In genomic region chr21:17512245-17513213, GRCh38 we compare ENCODE assay signal across 1 cellular context.
TF ChIP-seq lines count a peak whose summit lies in the region.

Gene CXADR, plus strand, starts transcription at chr21:17513043. Its CDS starts 87 bp downstream, at chr21:17513130.

TF ChIP-seq in HepG2, 621 proteins besides CTCF, POLR2A, EP300 and RAD21 (continued from another document and continues in another):
- TF ChIP-seq E2F5 (CRISPR knock-in tag; conservative IDR thresholded peaks at IDR 0.05) (0 out of 2 replicates have a peak, but pooled peaks have one; percentile 22), RFX1 (IDR thresholded peaks at IDR 0.05) (peak; percentile 95), HNRNPH1 (optimal IDR thresholded peaks at IDR 0.05; ENCODE audit: low read depth, low read length) (peak; percentile 40), ZBTB1 (CRISPR knock-in tag; IDR thresholded peaks at IDR 0.05; ENCODE audit: borderline replicate concordance) (no peak), SP4 (CRISPR knock-in tag; IDR thresholded peaks at IDR 0.05) (peak; percentile 49), ZIK1 (CRISPR knock-in tag; IDR thresholded peaks at IDR 0.05; ENCODE audit: borderline replicate concordance, low read depth) (peak; percentile 65; the same call in 1 of the 2 replicates), MXD1 (CRISPR knock-in tag; IDR thresholded peaks at IDR 0.05) (peak; percentile 73; the same call in 1 of the 2 replicates), POLR2AphosphoS2 (IDR thresholded peaks at IDR 0.05; ENCODE audit: low read depth, low read length) (no peak), ZNF383 (CRISPR knock-in tag; IDR thresholded peaks at IDR 0.05; ENCODE audit: borderline replicate concordance) (no peak), ZNF780A (CRISPR knock-in tag; IDR thresholded peaks at IDR 0.05) (no peak), ZSCAN30 (CRISPR knock-in tag; IDR thresholded peaks at IDR 0.05) (no peak), SRY (CRISPR knock-in tag; IDR thresholded peaks at IDR 0.05) (no peak), RFX5 (IDR thresholded peaks at IDR 0.05; ENCODE audit: low read depth, low read length) (peak; percentile 61), ZFY (CRISPR knock-in tag; IDR thresholded peaks at IDR 0.05) (peak; percentile 53; the same call in 1 of the 2 replicates), ZNF546 (CRISPR knock-in tag; conservative IDR thresholded peaks at IDR 0.05) (no peak; the same call in 1 of the 2 replicates), PRDM4 (CRISPR knock-in tag; IDR thresholded peaks at IDR 0.05; ENCODE audit: borderline replicate concordance) (no peak), ATRX (CRISPR knock-in tag; IDR thresholded peaks at IDR 0.05; ENCODE audit: borderline replicate concordance) (no peak), MIXL1 (CRISPR knock-in tag; IDR thresholded peaks at IDR 0.05) (0 out of 2 replicates have a peak, but pooled peaks have one; percentile 11), ZNF451 (CRISPR knock-in tag; IDR thresholded peaks at IDR 0.05) (no peak), RELA (CRISPR knock-in tag; IDR thresholded peaks at IDR 0.05) (0 out of 2 replicates have a peak, but pooled peaks have one; percentile 28), TFE3 (CRISPR knock-in tag; IDR thresholded peaks at IDR 0.05) (peak; percentile 83), ZNF879 (CRISPR knock-in tag; IDR thresholded peaks at IDR 0.05) (0 out of 2 replicates have a peak, but pooled peaks have one; percentile 50), NFKBIZ (CRISPR knock-in tag; IDR thresholded peaks at IDR 0.05) (0 out of 2 replicates have a peak, but pooled peaks have one; percentile 10), SP2 (CRISPR knock-in tag; IDR thresholded peaks at IDR 0.05) (peak; percentile 57), ZNF558 (CRISPR knock-in tag; IDR thresholded peaks at IDR 0.05; ENCODE audit: borderline replicate concordance) (peak; percentile 78; the same call in 1 of the 2 replicates), ZNF276 (CRISPR knock-in tag; IDR thresholded peaks at IDR 0.05; ENCODE audit: low read depth) (no peak), NFE2 (CRISPR knock-in tag; IDR thresholded peaks at IDR 0.05) (no peak), HIVEP1 (CRISPR knock-in tag; IDR thresholded peaks at IDR 0.05) (peak; percentile 49; the same call in 1 of the 2 replicates), ZNF232 (CRISPR knock-in tag; IDR thresholded peaks at IDR 0.05; ENCODE audit: borderline replicate concordance) (peak; percentile 30; the same call in 1 of the 2 replicates), UBTF (CRISPR knock-in tag; IDR thresholded peaks at IDR 0.05) (peak; percentile 69), KDM5A (IDR thresholded peaks at IDR 0.05; ENCODE audit: borderline replicate concordance, low read length) (peak; percentile 13; the same call in 1 of the 2 replicates), ELF1 (CRISPR knock-in tag; IDR thresholded peaks at IDR 0.05) (no peak), RAD51 (IDR thresholded peaks at IDR 0.05; ENCODE audit: borderline replicate concordance) (no peak), SOX5 (CRISPR knock-in tag; IDR thresholded peaks at IDR 0.05; ENCODE audit: borderline replicate concordance) (peak; percentile 69), KLF6 (CRISPR knock-in tag; IDR thresholded peaks at IDR 0.05) (no peak; the same call in 1 of the 2 replicates), ZNF737 (CRISPR knock-in tag; IDR thresholded peaks at IDR 0.05; ENCODE audit: borderline replicate concordance) (no peak), TAF15 (IDR thresholded peaks at IDR 0.05; ENCODE audit: low read depth, low read length, poor library complexity, severe bottlenecking) (peak; percentile 60)
- TF ChIP-seq, protein P1, sequence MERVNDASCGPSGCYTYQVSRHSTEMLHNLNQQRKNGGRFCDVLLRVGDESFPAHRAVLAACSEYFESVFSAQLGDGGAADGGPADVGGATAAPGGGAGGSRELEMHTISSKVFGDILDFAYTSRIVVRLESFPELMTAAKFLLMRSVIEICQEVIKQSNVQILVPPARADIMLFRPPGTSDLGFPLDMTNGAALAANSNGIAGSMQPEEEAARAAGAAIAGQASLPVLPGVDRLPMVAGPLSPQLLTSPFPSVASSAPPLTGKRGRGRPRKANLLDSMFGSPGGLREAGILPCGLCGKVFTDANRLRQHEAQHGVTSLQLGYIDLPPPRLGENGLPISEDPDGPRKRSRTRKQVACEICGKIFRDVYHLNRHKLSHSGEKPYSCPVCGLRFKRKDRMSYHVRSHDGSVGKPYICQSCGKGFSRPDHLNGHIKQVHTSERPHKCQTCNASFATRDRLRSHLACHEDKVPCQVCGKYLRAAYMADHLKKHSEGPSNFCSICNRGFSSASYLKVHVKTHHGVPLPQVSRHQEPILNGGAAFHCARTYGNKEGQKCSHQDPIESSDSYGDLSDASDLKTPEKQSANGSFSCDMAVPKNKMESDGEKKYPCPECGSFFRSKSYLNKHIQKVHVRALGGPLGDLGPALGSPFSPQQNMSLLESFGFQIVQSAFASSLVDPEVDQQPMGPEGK (CRISPR knock-in tag; IDR thresholded peaks at IDR 0.05): peak; percentile 80
- TF ChIP-seq, protein P2, sequence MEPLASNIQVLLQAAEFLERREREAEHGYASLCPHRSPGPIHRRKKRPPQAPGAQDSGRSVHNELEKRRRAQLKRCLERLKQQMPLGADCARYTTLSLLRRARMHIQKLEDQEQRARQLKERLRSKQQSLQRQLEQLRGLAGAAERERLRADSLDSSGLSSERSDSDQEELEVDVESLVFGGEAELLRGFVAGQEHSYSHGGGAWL (CRISPR knock-in tag; IDR thresholded peaks at IDR 0.05): no peak; the same call in none of the 2 replicates
- TF ChIP-seq, protein P3, sequence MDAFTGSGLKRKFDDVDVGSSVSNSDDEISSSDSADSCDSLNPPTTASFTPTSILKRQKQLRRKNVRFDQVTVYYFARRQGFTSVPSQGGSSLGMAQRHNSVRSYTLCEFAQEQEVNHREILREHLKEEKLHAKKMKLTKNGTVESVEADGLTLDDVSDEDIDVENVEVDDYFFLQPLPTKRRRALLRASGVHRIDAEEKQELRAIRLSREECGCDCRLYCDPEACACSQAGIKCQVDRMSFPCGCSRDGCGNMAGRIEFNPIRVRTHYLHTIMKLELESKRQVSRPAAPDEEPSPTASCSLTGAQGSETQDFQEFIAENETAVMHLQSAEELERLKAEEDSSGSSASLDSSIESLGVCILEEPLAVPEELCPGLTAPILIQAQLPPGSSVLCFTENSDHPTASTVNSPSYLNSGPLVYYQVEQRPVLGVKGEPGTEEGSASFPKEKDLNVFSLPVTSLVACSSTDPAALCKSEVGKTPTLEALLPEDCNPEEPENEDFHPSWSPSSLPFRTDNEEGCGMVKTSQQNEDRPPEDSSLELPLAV (CRISPR knock-in tag; conservative IDR thresholded peaks at IDR 0.05; ENCODE audit: low read depth): no peak
- TF ChIP-seq, protein P4, sequence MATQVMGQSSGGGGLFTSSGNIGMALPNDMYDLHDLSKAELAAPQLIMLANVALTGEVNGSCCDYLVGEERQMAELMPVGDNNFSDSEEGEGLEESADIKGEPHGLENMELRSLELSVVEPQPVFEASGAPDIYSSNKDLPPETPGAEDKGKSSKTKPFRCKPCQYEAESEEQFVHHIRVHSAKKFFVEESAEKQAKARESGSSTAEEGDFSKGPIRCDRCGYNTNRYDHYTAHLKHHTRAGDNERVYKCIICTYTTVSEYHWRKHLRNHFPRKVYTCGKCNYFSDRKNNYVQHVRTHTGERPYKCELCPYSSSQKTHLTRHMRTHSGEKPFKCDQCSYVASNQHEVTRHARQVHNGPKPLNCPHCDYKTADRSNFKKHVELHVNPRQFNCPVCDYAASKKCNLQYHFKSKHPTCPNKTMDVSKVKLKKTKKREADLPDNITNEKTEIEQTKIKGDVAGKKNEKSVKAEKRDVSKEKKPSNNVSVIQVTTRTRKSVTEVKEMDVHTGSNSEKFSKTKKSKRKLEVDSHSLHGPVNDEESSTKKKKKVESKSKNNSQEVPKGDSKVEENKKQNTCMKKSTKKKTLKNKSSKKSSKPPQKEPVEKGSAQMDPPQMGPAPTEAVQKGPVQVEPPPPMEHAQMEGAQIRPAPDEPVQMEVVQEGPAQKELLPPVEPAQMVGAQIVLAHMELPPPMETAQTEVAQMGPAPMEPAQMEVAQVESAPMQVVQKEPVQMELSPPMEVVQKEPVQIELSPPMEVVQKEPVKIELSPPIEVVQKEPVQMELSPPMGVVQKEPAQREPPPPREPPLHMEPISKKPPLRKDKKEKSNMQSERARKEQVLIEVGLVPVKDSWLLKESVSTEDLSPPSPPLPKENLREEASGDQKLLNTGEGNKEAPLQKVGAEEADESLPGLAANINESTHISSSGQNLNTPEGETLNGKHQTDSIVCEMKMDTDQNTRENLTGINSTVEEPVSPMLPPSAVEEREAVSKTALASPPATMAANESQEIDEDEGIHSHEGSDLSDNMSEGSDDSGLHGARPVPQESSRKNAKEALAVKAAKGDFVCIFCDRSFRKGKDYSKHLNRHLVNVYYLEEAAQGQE (IDR thresholded peaks at IDR 0.05; ENCODE audit: borderline replicate concordance in 1 of 2, low read depth in 1 of 2, low read length in 2 of 2): peak in 1 of 2 experiments; percentile 52; a peak in 1 of 4 replicates
- TF ChIP-seq, protein P5, sequence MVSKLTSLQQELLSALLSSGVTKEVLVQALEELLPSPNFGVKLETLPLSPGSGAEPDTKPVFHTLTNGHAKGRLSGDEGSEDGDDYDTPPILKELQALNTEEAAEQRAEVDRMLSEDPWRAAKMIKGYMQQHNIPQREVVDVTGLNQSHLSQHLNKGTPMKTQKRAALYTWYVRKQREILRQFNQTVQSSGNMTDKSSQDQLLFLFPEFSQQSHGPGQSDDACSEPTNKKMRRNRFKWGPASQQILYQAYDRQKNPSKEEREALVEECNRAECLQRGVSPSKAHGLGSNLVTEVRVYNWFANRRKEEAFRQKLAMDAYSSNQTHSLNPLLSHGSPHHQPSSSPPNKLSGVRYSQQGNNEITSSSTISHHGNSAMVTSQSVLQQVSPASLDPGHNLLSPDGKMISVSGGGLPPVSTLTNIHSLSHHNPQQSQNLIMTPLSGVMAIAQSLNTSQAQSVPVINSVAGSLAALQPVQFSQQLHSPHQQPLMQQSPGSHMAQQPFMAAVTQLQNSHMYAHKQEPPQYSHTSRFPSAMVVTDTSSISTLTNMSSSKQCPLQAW (CRISPR knock-in tag; IDR thresholded peaks at IDR 0.05): no peak; the same call in 1 of the 2 replicates
